21 cellular contexts compared by ENCODE assay signal in the genomic region with DNA sequence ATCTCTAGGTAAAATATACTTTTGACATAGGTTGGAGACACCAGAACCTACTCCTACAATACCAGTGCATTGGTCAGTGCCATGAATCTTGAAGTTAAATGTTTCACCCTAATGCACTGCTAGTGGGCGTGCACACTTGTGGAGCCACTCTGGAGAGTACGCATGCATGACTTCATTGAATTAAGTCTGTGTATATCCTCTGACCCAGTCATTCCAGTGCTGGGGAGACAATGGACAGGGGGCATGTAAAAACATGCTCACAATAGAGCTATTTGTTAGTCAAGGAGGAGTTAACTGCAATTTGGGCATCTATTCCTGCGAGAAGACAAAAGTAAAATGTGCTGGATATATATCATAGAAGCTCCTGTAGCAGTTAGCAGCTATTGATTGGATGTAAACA.
DNase-seq lines count a peak whose midpoint lies in the region; ATAC-seq and TF ChIP-seq lines count a peak whose summit lies in the region.
"Had no signal": no experiment of that assay in that cellular context is flagged by ENCODE, and none has a peak within 500 bp of the region (broad histone marks: within the 10 kb centered on the region; RNA-seq: fewer than 3 reads in every experiment).

No MANE protein-coding gene starts in this region.

- H3K27me3 ChIP-seq in mammary epithelial cell (ENCODE audit: insufficient read depth, low read length) (no peaks in the 10 kb centered on the region), neural progenitor cell (no peaks in the 10 kb centered on the region), right cardiac atrium (ENCODE audit: control insufficient read depth, insufficient read depth) (no peaks in the 10 kb centered on the region)

- no peak overlapping the region for H3K27ac Mint-ChIP-seq in neural progenitor cell
- H3K27ac Mint-ChIP-seq: B cell; CD4-positive, CD25-positive, alpha-beta regulatory T cell; T-cell had no signal

- in situ Hi-C loops in mammary epithelial cell (cut with MboI; ENCODE audit: low sequenced_read_pairs in 2 of 2), result no loop called here

- H4K20me1 ChIP-seq in mammary epithelial cell (ENCODE audit: insufficient read depth, low read length) (no peaks in the 10 kb centered on the region), neural progenitor cell (ENCODE audit: low read depth) (no peaks in the 10 kb centered on the region)

- intact Hi-C loops in mammary epithelial cell (cut with micrococcal nuclease), result no loop called here
- intact Hi-C loops in right cardiac atrium (cut with DNase I), result no loop called here

- no peak overlapping the region for H3K4me3 Mint-ChIP-seq in neural progenitor cell
- no peak overlapping the region for H3K4me3 Mint-ChIP-seq in activated T-cell treated with anti-CD3 and anti-CD28 coated beads, Interleukin-2, amount 50 U/mL, for 4 hours
- H3K4me3 Mint-ChIP-seq: B cell; CD4-positive, CD25-positive, alpha-beta regulatory T cell; T-cell had no signal

- ATAC-seq in activated T-cell treated with anti-CD3 and anti-CD28 coated beads, Interleukin-2, amount 50 U/mL, for 4 hours, result no peak
- no peak for ATAC-seq in right cardiac atrium
- ATAC-seq: Right ventricle myocardium inferior, T-cell had no signal

- CTCF ChIA-PET in mammary epithelial cell (lab: Charles Lee; ENCODE audit: low non-redundant PET), result no interaction called here

- H3K27me3 Mint-ChIP-seq in neural progenitor cell (ENCODE audit: insufficient read depth, low read depth), result peaks cover under 1% of the 10 kb centered on the region
- H3K27me3 Mint-ChIP-seq in activated T-cell treated with anti-CD3 and anti-CD28 coated beads, Interleukin-2, amount 50 U/mL, for 4 hours (ENCODE audit: low read depth), result peaks cover 5% of the 10 kb centered on the region
- H3K27me3 Mint-ChIP-seq: CD4-positive, CD25-positive, alpha-beta regulatory T cell had no signal

- DNase-seq in NCI-H1417 (lab: John Stamatoyannopoulos, UW) (peak in 2 of 3 experiments; percentile 50 to 79), NCI-H1417 treated with DMSO at 0.1 percent for 48 hours (lab: John Stamatoyannopoulos, UW) (no peak), NCI-H345 (lab: John Stamatoyannopoulos, UW) (peak; percentile 64), mammary epithelial cell (peak; percentile 85), neural progenitor cell (ENCODE audit: low spot score) (peak; percentile 56), COR-L47 (lab: John Stamatoyannopoulos, UW) (no peak), right cardiac atrium (no peak)
- no peak for DNase-seq in activated T-cell treated with anti-CD3 and anti-CD28 coated beads, Interleukin-2, amount 50 U/mL, for 4 hours
- DNase-seq: Calu3; CD4-positive, CD25-positive, alpha-beta regulatory T cell; DMS53; H7; MV-4-11; NCI-H1436 treated with DMSO at 0.1 percent for 48 hours; NCI-H2081 treated with DMSO at 0.1 percent for 48 hours; NCI-H226; SK-N-SH; T-cell had no signal

- H3K36me3 Mint-ChIP-seq in neural progenitor cell, result no peaks in the 10 kb centered on the region
- no peaks in the 10 kb centered on the region for H3K36me3 Mint-ChIP-seq in activated T-cell treated with anti-CD3 and anti-CD28 coated beads, Interleukin-2, amount 50 U/mL, for 4 hours (ENCODE audit: insufficient read depth)
- H3K36me3 Mint-ChIP-seq: CD4-positive, CD25-positive, alpha-beta regulatory T cell; T-cell had no signal

- H3K9ac ChIP-seq in mammary epithelial cell (ENCODE audit: insufficient read depth, low read length) (no peak overlapping the region), neural progenitor cell (no peak overlapping the region)
- H3K9ac ChIP-seq: SK-N-SH had no signal

- no peaks in the 10 kb centered on the region for H3K9me3 Mint-ChIP-seq in neural progenitor cell
- no peaks in the 10 kb centered on the region for H3K9me3 Mint-ChIP-seq in activated T-cell treated with anti-CD3 and anti-CD28 coated beads, Interleukin-2, amount 50 U/mL, for 4 hours
- H3K9me3 Mint-ChIP-seq: T-cell had no signal

- H3K9me3 ChIP-seq in mammary epithelial cell (replicated peaks; ENCODE audit: insufficient read depth, low read length) (no peaks in the 10 kb centered on the region), neural progenitor cell (ENCODE audit: low read depth) (no peaks in the 10 kb centered on the region), right cardiac atrium (ENCODE audit: control insufficient read depth, low read length) (no peaks in the 10 kb centered on the region)
- H3K9me3 ChIP-seq: SK-N-SH had no signal

- H3K4me2 ChIP-seq in mammary epithelial cell (ENCODE audit: insufficient read depth, low read depth, low read length) (peak overlapping the region; percentile 47), neural progenitor cell (no peak overlapping the region)
- H3K4me2 ChIP-seq: SK-N-SH had no signal

- H3F3A ChIP-seq in neural progenitor cell (ENCODE audit: low read depth), result no peaks in the 10 kb centered on the region

- H3K4me1 ChIP-seq in mammary epithelial cell (ENCODE audit: insufficient read depth, low read length), result peaks cover 25% of the 10 kb centered on the region
- peaks cover 7% of the 10 kb centered on the region for H3K4me1 ChIP-seq in neural progenitor cell
- H3K4me1 ChIP-seq in right cardiac atrium (ENCODE audit: control insufficient read depth, insufficient read depth, low read length), result no peaks in the 10 kb centered on the region

- BruUV-seq in mammary epithelial cell (replicated peaks; lab: Mats Ljungman, UMichigan), result no TSS peak

- dilution Hi-C loops in mammary epithelial cell (cut with HindIII; ENCODE audit: low sequenced_read_pairs), result no loop called here

- whole genome bisulfite sequencing in mammary epithelial cell (ENCODE audit: low coverage, missing lambda C conversion rate), result 34% methylated on average over 3 of the region's 3 CpGs
- WGBS in right cardiac atrium, result 80% methylated on average over 3 of the region's 3 CpGs

- no peak for TF ChIP-seq CTCF in mammary epithelial cell (conservative IDR thresholded peaks at IDR 0.05 in 1 of 2, IDR thresholded peaks at IDR 0.05 in 1 of 2; ENCODE audit: extremely low read depth in 1 of 2, insufficient read depth in 1 of 2, low read depth in 1 of 2, low read length in 2 of 2)
- no peak for TF ChIP-seq CTCF in neural progenitor cell (IDR thresholded peaks at IDR 0.05)

- no peak overlapping the region for H3K27ac ChIP-seq in mammary epithelial cell (ENCODE audit: insufficient read depth, low read depth, low read length)
- no peak overlapping the region for H3K27ac ChIP-seq in neural progenitor cell
- H3K27ac ChIP-seq in right cardiac atrium (ENCODE audit: low read length), result no peak overlapping the region
- H3K27ac ChIP-seq: 22Rv1 had no signal

- no peak overlapping the region for H2AFZ ChIP-seq in mammary epithelial cell (ENCODE audit: low read depth, low read length)
- no peak overlapping the region for H2AFZ ChIP-seq in neural progenitor cell (replicated peaks)

- H3K79me2 ChIP-seq in mammary epithelial cell (ENCODE audit: insufficient read depth, low read length) (no peaks in the 10 kb centered on the region), neural progenitor cell (ENCODE audit: low read depth) (no peaks in the 10 kb centered on the region)

- H3K36me3 ChIP-seq in mammary epithelial cell (ENCODE audit: insufficient read depth, low read length), result no peaks in the 10 kb centered on the region
- no peaks in the 10 kb centered on the region for H3K36me3 ChIP-seq in neural progenitor cell

- peaks cover 6% of the 10 kb centered on the region for H3K4me1 Mint-ChIP-seq in neural progenitor cell
- H3K4me1 Mint-ChIP-seq in activated T-cell treated with anti-CD3 and anti-CD28 coated beads, Interleukin-2, amount 50 U/mL, for 4 hours (ENCODE audit: low read depth), result no peaks in the 10 kb centered on the region
- H3K4me1 Mint-ChIP-seq: B cell; CD4-positive, CD25-positive, alpha-beta regulatory T cell; T-cell had no signal

- no peak overlapping the region for H3K4me3 ChIP-seq in mammary epithelial cell (replicated peaks in 1 of 3; ENCODE audit: insufficient read depth in 1 of 3, low read depth in 2 of 3, low read length in 3 of 3)
- H3K4me3 ChIP-seq in neural progenitor cell, result no peak overlapping the region
- H3K4me3 ChIP-seq in right cardiac atrium (ENCODE audit: low read length), result no peak overlapping the region

Comparison
In these comparisons a context has a peak if more than half of its experiments do, and no peak if none do; other contexts are left out.
1. DNase-seq: peak in NCI-H1417 (2 of 3), NCI-H345 (single experiment), mammary epithelial cell (single experiment) and neural progenitor cell (single experiment); none in NCI-H1417 treated with DMSO at 0.1 percent for 48 hours (single experiment), COR-L47 (single experiment), activated T-cell treated with anti-CD3 and anti-CD28 coated beads, Interleukin-2, amount 50 U/mL, for 4 hours (single experiment) and right cardiac atrium (0 of 3).